In the genomic region with DNA sequence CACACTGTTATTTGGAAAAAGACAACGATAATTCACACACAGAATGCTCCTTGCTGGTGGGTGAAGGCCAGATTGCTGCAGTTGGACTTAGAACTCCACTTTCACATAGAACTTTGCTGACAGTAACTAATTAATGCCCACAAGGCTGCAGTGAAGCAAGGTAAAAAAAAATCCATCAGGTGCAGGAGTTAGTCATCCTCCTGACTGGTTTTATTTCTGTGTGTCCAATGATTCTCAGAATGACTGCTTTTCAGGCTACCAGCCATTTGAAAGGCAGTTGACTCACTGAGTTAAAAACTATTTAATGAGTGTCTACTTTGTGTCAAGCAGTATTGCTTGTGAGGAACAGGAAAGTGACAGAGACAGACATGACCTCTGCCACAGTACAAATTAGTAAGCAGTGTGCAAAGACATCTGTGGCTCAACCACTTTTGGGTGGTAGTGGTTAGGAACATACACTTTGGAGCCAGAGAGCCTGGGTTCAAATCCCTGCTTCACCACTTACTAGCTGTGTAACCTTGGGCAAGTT, we compare ENCODE assay signal across 8 cellular contexts. TPM values are rescaled to one million over a fixed set of nuclear protein-coding genes. Genes with fewer than 3 reads are reported as not detected.
A peak's percentile ranks its signal among the peaks of the same experiment; 100 is the strongest.
DNase-seq lines count a peak whose midpoint lies in the region; ATAC-seq and TF ChIP-seq lines count a peak whose summit lies in the region.

No MANE protein-coding gene starts in this region.

- POLR2A ChIA-PET in CD8-positive, alpha-beta T cell (lab: Charles Lee): interaction anchor here (1.4 kb wide), 1 partner anchor 9 kb away, joined by 4 read pairs; no protein-coding TSS in a partner anchor

- H3K27ac Mint-ChIP-seq in CD8-positive, alpha-beta T cell: peak overlapping the region; percentile 60
- H3K27ac Mint-ChIP-seq in activated naive CD4-positive, alpha-beta T cell treated with anti-CD3 and anti-CD28 coated beads, Interleukin-2, amount 50 U/mL, for 72 hours: peak overlapping the region; percentile 85 to 95
- H3K27ac Mint-ChIP-seq in stimulated activated naive CD8-positive, alpha-beta T cell treated with anti-CD3 and anti-CD28 coated beads, Interleukin-15, amount 100 ng/mL, for 72 hours: peak overlapping the region in 1 of 2 donors; percentile 50

- H3K4me3 Mint-ChIP-seq in CD8-positive, alpha-beta T cell: no peak overlapping the region
- no peak overlapping the region for H3K4me3 Mint-ChIP-seq in stimulated activated naive CD8-positive, alpha-beta T cell treated with anti-CD3 and anti-CD28 coated beads, Interleukin-15, amount 100 ng/mL, for 72 hours

- H3K9me3 ChIP-seq in CD8-positive, alpha-beta T cell (ENCODE audit: low read length): no peaks in the 10 kb centered on the region

- H3K4me1 ChIP-seq in CD8-positive, alpha-beta T cell (ENCODE audit: insufficient read depth, low read length): peaks cover 57% of the 10 kb centered on the region

- intact Hi-C loops in CD8-positive, alpha-beta T cell (cut with DNase I, micrococcal nuclease): loop anchor here in 1 of 2 experiments (10.0 kb wide), 1 partner anchor 488 kb away; a partner anchor contains a TSS

- ATAC-seq in CD8-positive, alpha-beta T cell: peak; percentile 19
- peak; percentile 60 for ATAC-seq in GM19452 (IDR thresholded peaks at IDR 0.05; ENCODE audit: unreplicated experiment)
- ATAC-seq in HG03457 (IDR thresholded peaks at IDR 0.05; ENCODE audit: unreplicated experiment): peak; percentile 56
- ATAC-seq in activated naive CD4-positive, alpha-beta T cell treated with anti-CD3 and anti-CD28 coated beads, Interleukin-2, amount 50 U/mL, for 72 hours: peak; percentile 92 to 97
- ATAC-seq in stimulated activated naive CD8-positive, alpha-beta T cell treated with anti-CD3 and anti-CD28 coated beads, Interleukin-15, amount 100 ng/mL, for 72 hours: peak; percentile 98

- TF ChIP-seq CTCF in CD8-positive, alpha-beta T cell (IDR thresholded peaks at IDR 0.05): no peak

- no peak overlapping the region for H3K4me3 ChIP-seq in CD8-positive, alpha-beta T cell (ENCODE audit: low read depth, low read length)

- no peaks in the 10 kb centered on the region for H3K27me3 Mint-ChIP-seq in CD8-positive, alpha-beta T cell (ENCODE audit: low read depth)
- H3K27me3 Mint-ChIP-seq in stimulated activated naive CD8-positive, alpha-beta T cell treated with anti-CD3 and anti-CD28 coated beads, Interleukin-15, amount 100 ng/mL, for 72 hours: no peaks in the 10 kb centered on the region

- H3K36me3 Mint-ChIP-seq in CD8-positive, alpha-beta T cell: peaks cover 4% of the 10 kb centered on the region
- peaks cover 0 to 10% of the 10 kb centered on the region in 2 donors for H3K36me3 Mint-ChIP-seq in activated naive CD4-positive, alpha-beta T cell treated with anti-CD3 and anti-CD28 coated beads, Interleukin-2, amount 50 U/mL, for 72 hours

- H3K9me3 Mint-ChIP-seq in CD8-positive, alpha-beta T cell: no peaks in the 10 kb centered on the region
- H3K9me3 Mint-ChIP-seq in activated naive CD4-positive, alpha-beta T cell treated with anti-CD3 and anti-CD28 coated beads, Interleukin-2, amount 50 U/mL, for 72 hours: no peaks in the 10 kb centered on the region
- no peaks in the 10 kb centered on the region for H3K9me3 Mint-ChIP-seq in stimulated activated naive CD8-positive, alpha-beta T cell treated with anti-CD3 and anti-CD28 coated beads, Interleukin-15, amount 100 ng/mL, for 72 hours

- no peaks in the 10 kb centered on the region for H3K36me3 ChIP-seq in CD8-positive, alpha-beta T cell (ENCODE audit: insufficient read depth, low read length)

- no peak overlapping the region for H3K27ac ChIP-seq in CD8-positive, alpha-beta T cell (ENCODE audit: low read depth, low read length)

- CTCF ChIA-PET in CD8-positive, alpha-beta T cell (lab: Charles Lee): interaction anchor here (0.9 kb wide), 1 partner anchor 41 kb away, joined by 3 read pairs; a partner anchor contains a TSS

- DNase-seq in CD8-positive, alpha-beta T cell: no peak
- peak; percentile 52 to 68 for DNase-seq in activated naive CD4-positive, alpha-beta T cell treated with anti-CD3 and anti-CD28 coated beads, Interleukin-2, amount 50 U/mL, for 72 hours (ENCODE audit: low spot score in 2 of 2)
- peak; percentile 15 to 61 for DNase-seq in stimulated activated naive CD8-positive, alpha-beta T cell treated with anti-CD3 and anti-CD28 coated beads, Interleukin-15, amount 100 ng/mL, for 72 hours
- no peak for DNase-seq in cerebellar cortex (ENCODE audit: low spot score)
- DNase-seq in erythroblast (lab: John Stamatoyannopoulos, UW): no peak
- DNase-seq in medulla oblongata (ENCODE audit: extremely low spot score): no peak

- H3K27me3 ChIP-seq in CD8-positive, alpha-beta T cell (ENCODE audit: insufficient read depth, low read length): no peaks in the 10 kb centered on the region

- H3K4me1 Mint-ChIP-seq in CD8-positive, alpha-beta T cell (ENCODE audit: low read depth): peaks cover 83% of the 10 kb centered on the region
- peaks cover 84% of the 10 kb centered on the region for H3K4me1 Mint-ChIP-seq in stimulated activated naive CD8-positive, alpha-beta T cell treated with anti-CD3 and anti-CD28 coated beads, Interleukin-15, amount 100 ng/mL, for 72 hours

- no peak for TF ChIP-seq POLR2A in erythroblast (IDR thresholded peaks at IDR 0.05; ENCODE audit: low read length)

RNA-seq across cellular contexts. Expression of a gene that starts 41.9 kb away (rescaled TPM):
- 10 to 100 TPM; 79.1 to 82.7 TPM for total RNA-seq in CD8-positive, alpha-beta T cell
- total RNA-seq in activated naive CD4-positive, alpha-beta T cell treated with anti-CD3 and anti-CD28 coated beads, Interleukin-2, amount 50 U/mL, for 72 hours: 100 to 1,000 TPM in 1 of 2 donors, 10 to 100 TPM in 1; 84.6 to 134 TPM

Comparison
In these comparisons a context has a peak if more than half of its experiments do, and no peak if none do; other contexts are left out.
1. ATAC-seq: peak in every context shown above with its lines; median percentile 98 in stimulated activated naive CD8-positive, alpha-beta T cell treated with anti-CD3 and anti-CD28 coated beads, Interleukin-15, amount 100 ng/mL, for 72 hours; 94 in activated naive CD4-positive, alpha-beta T cell treated with anti-CD3 and anti-CD28 coated beads, Interleukin-2, amount 50 U/mL, for 72 hours; 60 in GM19452; 56 in HG03457; 19 in CD8-positive, alpha-beta T cell.
2. DNase-seq: peak in activated naive CD4-positive, alpha-beta T cell treated with anti-CD3 and anti-CD28 coated beads, Interleukin-2, amount 50 U/mL, for 72 hours (2 of 2) and stimulated activated naive CD8-positive, alpha-beta T cell treated with anti-CD3 and anti-CD28 coated beads, Interleukin-15, amount 100 ng/mL, for 72 hours (2 of 2); none in CD8-positive, alpha-beta T cell (0 of 7), cerebellar cortex (single experiment), erythroblast (0 of 2) and medulla oblongata (single experiment).